In genomic region chr3:102006812-102007485, GRCh38 we compare ENCODE assay signal across 8 cellular contexts.
DNase-seq lines count a peak whose midpoint lies in the region; ATAC-seq and TF ChIP-seq lines count a peak whose summit lies in the region.
"Had no signal": no experiment of that assay in that cellular context is flagged by ENCODE, and none has a peak within 500 bp of the region (broad histone marks: within the 10 kb centered on the region; RNA-seq: fewer than 3 reads in every experiment).

No MANE protein-coding gene starts in this region.

- WGBS in heart left ventricle, 4 donors, result 11 to 14% (median 11%) methylated on average over 1 of the region's 1 CpG
- WGBS in upper lobe of left lung, 2 donors, result 32 to 33% methylated on average over 1 of the region's 1 CpG
- WGBS in psoas muscle, 3 donors, result 7 to 41% (median 38%) methylated on average over 1 of the region's 1 CpG

- TF ChIP-seq POLR2A in heart left ventricle (IDR thresholded peaks at IDR 0.05) (no peak), upper lobe of left lung (IDR thresholded peaks at IDR 0.05) (no peak)

- peak overlapping the region in 6 of 12 donors; percentile 1 to 44 (median 22) for H3K27ac ChIP-seq in heart left ventricle
- H3K27ac ChIP-seq in upper lobe of left lung, result no peak overlapping the region
- no peak overlapping the region for H3K27ac ChIP-seq in psoas muscle
- H3K27ac ChIP-seq: stomach had no signal

- DNase-seq in HS-27A (ENCODE audit: low read depth), result peak; percentile 59
- DNase-seq in heart left ventricle, result peak in 4 of 5 donors; percentile 25 to 41 (median 34)
- DNase-seq in upper lobe of left lung, result peak in 1 of 2 donors; percentile 82
- DNase-seq in psoas muscle, result no peak
- DNase-seq in activated CD4-positive, alpha-beta T cell treated with anti-CD3 and anti-CD28 coated beads, Interleukin-2, amount 50 U/mL, for 48 hours, result no peak
- DNase-seq: stomach had no signal

- ATAC-seq in SK-N-SH treated with all-trans-retinoic acid at 6 μM for 48 hours, result peak; percentile 97
- peak; percentile 20 to 91 (median 80) for ATAC-seq in heart left ventricle
- ATAC-seq in upper lobe of left lung (ENCODE audit: low FRiP score in 2 of 2), result peak; percentile 73 to 94
- no peak for ATAC-seq in HG03354 (IDR thresholded peaks at IDR 0.05; ENCODE audit: poor library complexity, severe bottlenecking, unreplicated experiment)
- ATAC-seq in psoas muscle, result no peak

- H3K27me3 ChIP-seq in heart left ventricle (no peaks in the 10 kb centered on the region), upper lobe of left lung (no peaks in the 10 kb centered on the region), psoas muscle (ENCODE audit: insufficient read depth in 3 of 3, low read length in 2 of 3) (no peaks in the 10 kb centered on the region)
- H3K27me3 ChIP-seq: stomach had no signal

- TF ChIP-seq CTCF in heart left ventricle (IDR thresholded peaks at IDR 0.05) (no peak), upper lobe of left lung (IDR thresholded peaks at IDR 0.05) (no peak), psoas muscle (IDR thresholded peaks at IDR 0.05) (no peak)

- H3K4me3 ChIP-seq in heart left ventricle (no peak overlapping the region), upper lobe of left lung (no peak overlapping the region), psoas muscle (no peak overlapping the region)
- H3K4me3 ChIP-seq: stomach had no signal

- intact Hi-C loops in heart left ventricle (cut with DNase I), result loop anchor here in 1 of 10 donors (10.0 kb wide), 1 partner anchor 218 kb away; no protein-coding TSS in a partner anchor
- intact Hi-C loops in psoas muscle (cut with DNase I), result no loop called here

- TF ChIP-seq EP300 in upper lobe of left lung (IDR thresholded peaks at IDR 0.05), result peak in 1 of 4 donors; percentile 72

- H3K4me1 ChIP-seq in heart left ventricle, result peaks cover 0 to 13% (median 0%) of the 10 kb centered on the region in 12 donors
- no peaks in the 10 kb centered on the region for H3K4me1 ChIP-seq in upper lobe of left lung
- no peaks in the 10 kb centered on the region for H3K4me1 ChIP-seq in psoas muscle

- H3K36me3 ChIP-seq in heart left ventricle (no peaks in the 10 kb centered on the region), upper lobe of left lung (no peaks in the 10 kb centered on the region), psoas muscle (ENCODE audit: insufficient read depth in 1 of 2, low read depth in 1 of 2) (no peaks in the 10 kb centered on the region)
- H3K36me3 ChIP-seq: stomach had no signal

- H3K9me3 ChIP-seq in heart left ventricle, result peaks cover 0 to 4% (median 0%) of the 10 kb centered on the region in 12 donors
- H3K9me3 ChIP-seq in upper lobe of left lung, result no peaks in the 10 kb centered on the region
- no peaks in the 10 kb centered on the region for H3K9me3 ChIP-seq in psoas muscle
- H3K9me3 ChIP-seq: stomach had no signal

TF ChIP-seq in SK-N-SH treated with all-trans-retinoic acid at 6 μM for 48 hours, 23 proteins besides CTCF, POLR2A, EP300 and RAD21:
- TF ChIP-seq ISL1 (CRISPR knock-in tag; IDR thresholded peaks at IDR 0.05) (peak; percentile 95), ARNTL (CRISPR knock-in tag; IDR thresholded peaks at IDR 0.05; ENCODE audit: borderline replicate concordance, low read depth) (no peak), ZFP3 (CRISPR knock-in tag; IDR thresholded peaks at IDR 0.05) (peak; percentile 30; the same call in 1 of the 2 replicates), ZNF70 (CRISPR knock-in tag; IDR thresholded peaks at IDR 0.05) (no peak), TSHZ2 (CRISPR knock-in tag; IDR thresholded peaks at IDR 0.05) (no peak)
- TF ChIP-seq, protein P1, sequence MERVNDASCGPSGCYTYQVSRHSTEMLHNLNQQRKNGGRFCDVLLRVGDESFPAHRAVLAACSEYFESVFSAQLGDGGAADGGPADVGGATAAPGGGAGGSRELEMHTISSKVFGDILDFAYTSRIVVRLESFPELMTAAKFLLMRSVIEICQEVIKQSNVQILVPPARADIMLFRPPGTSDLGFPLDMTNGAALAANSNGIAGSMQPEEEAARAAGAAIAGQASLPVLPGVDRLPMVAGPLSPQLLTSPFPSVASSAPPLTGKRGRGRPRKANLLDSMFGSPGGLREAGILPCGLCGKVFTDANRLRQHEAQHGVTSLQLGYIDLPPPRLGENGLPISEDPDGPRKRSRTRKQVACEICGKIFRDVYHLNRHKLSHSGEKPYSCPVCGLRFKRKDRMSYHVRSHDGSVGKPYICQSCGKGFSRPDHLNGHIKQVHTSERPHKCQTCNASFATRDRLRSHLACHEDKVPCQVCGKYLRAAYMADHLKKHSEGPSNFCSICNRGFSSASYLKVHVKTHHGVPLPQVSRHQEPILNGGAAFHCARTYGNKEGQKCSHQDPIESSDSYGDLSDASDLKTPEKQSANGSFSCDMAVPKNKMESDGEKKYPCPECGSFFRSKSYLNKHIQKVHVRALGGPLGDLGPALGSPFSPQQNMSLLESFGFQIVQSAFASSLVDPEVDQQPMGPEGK (CRISPR knock-in tag; IDR thresholded peaks at IDR 0.05; ENCODE audit: borderline replicate concordance), result no peak

Comparison
In these comparisons a context has a peak if more than half of its experiments do, and no peak if none do; other contexts are left out.
1. DNase-seq: peak in HS-27A (single experiment) and heart left ventricle (4 of 5); none in psoas muscle (0 of 2) and activated CD4-positive, alpha-beta T cell treated with anti-CD3 and anti-CD28 coated beads, Interleukin-2, amount 50 U/mL, for 48 hours (0 of 2).
2. ATAC-seq: peak in SK-N-SH treated with all-trans-retinoic acid at 6 μM for 48 hours (single experiment), heart left ventricle (4 of 4) and upper lobe of left lung (2 of 2); none in HG03354 (single experiment) and psoas muscle (0 of 4).